In the genomic region with DNA sequence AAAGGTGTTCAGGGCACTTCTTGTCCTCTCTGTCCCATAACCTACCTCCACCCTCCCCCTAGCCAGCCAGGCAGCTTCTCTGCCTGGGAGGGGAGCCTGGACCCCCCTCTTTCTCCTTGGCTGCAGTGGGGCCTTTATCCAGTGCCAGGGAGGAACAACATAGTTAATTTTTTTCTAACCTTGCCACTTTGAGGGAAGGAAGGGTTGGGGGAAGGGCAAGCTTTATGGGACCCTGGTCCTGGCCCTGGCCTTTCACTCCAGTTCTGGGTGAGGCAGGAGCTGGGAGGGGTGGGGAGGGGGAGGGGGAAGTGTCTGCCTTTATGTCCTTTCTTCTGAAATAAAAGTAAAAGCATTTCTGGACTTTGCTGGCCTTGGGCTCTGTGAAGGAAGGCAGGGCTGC, we compare ENCODE assay signal across 2 cellular contexts.
TF ChIP-seq lines count a peak whose summit lies in the region.

No MANE protein-coding gene starts in this region.

TF ChIP-seq in A549, 52 proteins besides CTCF, POLR2A, EP300 and RAD21:
- no peak for TF ChIP-seq EHMT2 (IDR thresholded peaks at IDR 0.05; ENCODE audit: low read depth)
- TF ChIP-seq ESRRA (IDR thresholded peaks at IDR 0.05; ENCODE audit: borderline replicate concordance, low read length) = no peak
- no peak for TF ChIP-seq MYC (IDR thresholded peaks at IDR 0.05; ENCODE audit: borderline replicate concordance, low read length)
- no peak for TF ChIP-seq NPAS2 (CRISPR knock-in tag; IDR thresholded peaks at IDR 0.05; ENCODE audit: borderline replicate concordance)
- TF ChIP-seq, protein P1, sequence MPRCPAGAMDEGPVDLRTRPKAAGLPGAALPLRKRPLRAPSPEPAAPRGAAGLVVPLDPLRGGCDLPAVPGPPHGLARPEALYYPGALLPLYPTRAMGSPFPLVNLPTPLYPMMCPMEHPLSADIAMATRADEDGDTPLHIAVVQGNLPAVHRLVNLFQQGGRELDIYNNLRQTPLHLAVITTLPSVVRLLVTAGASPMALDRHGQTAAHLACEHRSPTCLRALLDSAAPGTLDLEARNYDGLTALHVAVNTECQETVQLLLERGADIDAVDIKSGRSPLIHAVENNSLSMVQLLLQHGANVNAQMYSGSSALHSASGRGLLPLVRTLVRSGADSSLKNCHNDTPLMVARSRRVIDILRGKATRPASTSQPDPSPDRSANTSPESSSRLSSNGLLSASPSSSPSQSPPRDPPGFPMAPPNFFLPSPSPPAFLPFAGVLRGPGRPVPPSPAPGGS (IDR thresholded peaks at IDR 0.05) = no peak
- no peak for TF ChIP-seq HDAC2 (IDR thresholded peaks at IDR 0.05)
- no peak for TF ChIP-seq FOXS1 (CRISPR knock-in tag; IDR thresholded peaks at IDR 0.05)
- no peak for TF ChIP-seq NFE2L2 (conservative IDR thresholded peaks at IDR 0.05; ENCODE audit: low read length)
- TF ChIP-seq SMC3 (IDR thresholded peaks at IDR 0.05) = no peak
- TF ChIP-seq FOSB (CRISPR knock-in tag; IDR thresholded peaks at IDR 0.05) = no peak
TF ChIP-seq in A549: peak in this region for 0.

TF ChIP-seq in GM23338, 12 proteins besides CTCF, POLR2A, EP300 and RAD21:
- TF ChIP-seq POLR2AphosphoS5 (IDR thresholded peaks at IDR 0.05; ENCODE audit: low read depth) (no peak), EZH2 (IDR thresholded peaks at IDR 0.05; ENCODE audit: low read depth, unreplicated experiment) (no peak), STAT1 (IDR thresholded peaks at IDR 0.05; ENCODE audit: unreplicated experiment) (no peak)
